ENCODE assay signal across 15 cellular contexts in genomic region chrX:149795531-149795930, GRCh38. TPM values are rescaled to one million over a fixed set of nuclear protein-coding genes. Genes with fewer than 3 reads are reported as not detected.
DNase-seq lines count a peak whose midpoint lies in the region; ATAC-seq and TF ChIP-seq lines count a peak whose summit lies in the region.
"Not testable (repeated sequence)": the region's sequence is repeated elsewhere in the genome, so short reads cannot be mapped to it uniquely, and the experiment has no call there.
"Had no signal": no experiment of that assay in that cellular context is flagged by ENCODE, and none has a peak within 500 bp of the region (broad histone marks: within the 10 kb centered on the region; RNA-seq: fewer than 3 reads in every experiment).

No MANE protein-coding gene starts in this region.

- H3K27ac Mint-ChIP-seq in activated CD8-positive, alpha-beta T cell treated with anti-CD3 and anti-CD28 coated beads for 36 hours = not testable (repeated sequence)

- intact Hi-C loops in activated CD8-positive, alpha-beta T cell treated with anti-CD3 and anti-CD28 coated beads for 36 hours (cut with micrococcal nuclease); left colon (cut with DNase I, micrococcal nuclease): not testable (repeated sequence)

- H3K4me1 ChIP-seq in DND-41 (ENCODE audit: insufficient read depth, low read length) = peaks cover 11% of the 10 kb centered on the region; the same call in 1 of the 2 replicates

- H3K9me3 ChIP-seq in DND-41 (ENCODE audit: insufficient read depth, low read length, severe bottlenecking) = not testable (repeated sequence)

- H3K27me3 Mint-ChIP-seq in activated CD8-positive, alpha-beta T cell treated with anti-CD3 and anti-CD28 coated beads for 36 hours = not testable (repeated sequence)

- H3K4me3 Mint-ChIP-seq in activated CD8-positive, alpha-beta T cell treated with anti-CD3 and anti-CD28 coated beads for 36 hours = not testable (repeated sequence)

- H3K36me3 ChIP-seq in DND-41 (ENCODE audit: insufficient read depth, low read length) = not testable (repeated sequence)

- ATAC-seq in DND-41 (ENCODE audit: insufficient read depth, low read depth) (peak; percentile 42; the same call in 1 of the 3 replicates), GM18907 (IDR thresholded peaks at IDR 0.05; ENCODE audit: unreplicated experiment) (peak; percentile 100), GM21360 (IDR thresholded peaks at IDR 0.05; ENCODE audit: unreplicated experiment) (peak; percentile 97), HG02588 (IDR thresholded peaks at IDR 0.05; ENCODE audit: unreplicated experiment) (peak; percentile 100), HG03039 (IDR thresholded peaks at IDR 0.05; ENCODE audit: unreplicated experiment) (peak; percentile 99), HG03439 (IDR thresholded peaks at IDR 0.05; ENCODE audit: unreplicated experiment) (peak; percentile 100), left colon (peak; percentile 43)
- ATAC-seq in activated CD8-positive, alpha-beta T cell treated with anti-CD3 and anti-CD28 coated beads for 36 hours = peak; percentile 96

- H3K27me3 ChIP-seq in DND-41 (ENCODE audit: insufficient read depth, low read length, poor library complexity) = not testable (repeated sequence)

- not testable (repeated sequence) for H3K9me3 Mint-ChIP-seq in activated CD8-positive, alpha-beta T cell treated with anti-CD3 and anti-CD28 coated beads for 36 hours

- TF ChIP-seq CTCF in DND-41 (IDR thresholded peaks at IDR 0.05; ENCODE audit: borderline replicate concordance, extremely low read depth, low read length, poor library complexity, severe bottlenecking); activated CD8-positive, alpha-beta T cell treated with anti-CD3 and anti-CD28 coated beads for 36 hours (IDR thresholded peaks at IDR 0.05): not testable (repeated sequence)

- H3K36me3 Mint-ChIP-seq in activated CD8-positive, alpha-beta T cell treated with anti-CD3 and anti-CD28 coated beads for 36 hours (ENCODE audit: low read depth) = not testable (repeated sequence)

- H3K4me3 ChIP-seq in DND-41 (ENCODE audit: low read depth in 1 of 2, low read length in 2 of 2) = not testable (repeated sequence)

- CTCF ChIA-PET in activated CD8-positive, alpha-beta T cell treated with anti-CD3 and anti-CD28 coated beads for 36 hours (lab: Charles Lee) = not testable (repeated sequence)

- not testable (repeated sequence) for H3K79me2 ChIP-seq in DND-41 (ENCODE audit: insufficient read depth, low read length)

- H3K9ac ChIP-seq in DND-41 (ENCODE audit: low read depth, low read length) = not testable (repeated sequence)

- H3K4me1 Mint-ChIP-seq in activated CD8-positive, alpha-beta T cell treated with anti-CD3 and anti-CD28 coated beads for 36 hours (ENCODE audit: low read depth) = peaks cover 28% of the 10 kb centered on the region

- H3K4me2 ChIP-seq in DND-41 (ENCODE audit: insufficient read depth, low read length) = not testable (repeated sequence)

- H3K27ac ChIP-seq in DND-41 (ENCODE audit: low read length) = not testable (repeated sequence)

- not testable (repeated sequence) for DNase-seq in DND-41; activated CD8-positive, alpha-beta T cell treated with anti-CD3 and anti-CD28 coated beads for 36 hours; left colon

- POLR2A ChIA-PET in activated CD8-positive, alpha-beta T cell treated with anti-CD3 and anti-CD28 coated beads for 36 hours (lab: Charles Lee) = not testable (repeated sequence)

- not testable (repeated sequence) for H4K20me1 ChIP-seq in DND-41 (ENCODE audit: insufficient read depth, low read length)

- not testable (repeated sequence) for H2AFZ ChIP-seq in DND-41 (ENCODE audit: low read depth, low read length)

RNA-seq across cellular contexts. Expression of gene MAGEA9, which starts 13.8 kb away (rescaled TPM):
- total RNA-seq in activated CD8-positive, alpha-beta T cell treated with anti-CD3 and anti-CD28 coated beads for 36 hours = not detected
- not detected for total RNA-seq in left colon
- total RNA-seq: ascending aorta, Calu3, kidney epithelial cell, neural crest cell, psoas muscle, SK-MEL-5, tibial nerve had no signal

RNA-seq across cellular contexts. Expression of gene HSFX1, which starts 21.7 kb away (rescaled TPM):
- under 1 TPM; 0.31 to 0.61 TPM for total RNA-seq in activated CD8-positive, alpha-beta T cell treated with anti-CD3 and anti-CD28 coated beads for 36 hours
- total RNA-seq in left colon = 1 to 10 TPM; 1.0 to 1.5 TPM

Comparison
In these comparisons a context has a peak if more than half of its experiments do, and no peak if none do; other contexts are left out.
1. ATAC-seq: peak in every context shown above with its lines; median percentile 100 in GM18907; 100 in HG02588; 100 in HG03439; 99 in HG03039; 97 in GM21360; 96 in activated CD8-positive, alpha-beta T cell treated with anti-CD3 and anti-CD28 coated beads for 36 hours; 43 in left colon; 42 in DND-41.